9 cellular contexts compared by ENCODE assay signal in genomic region chr6:11363881-11364576, GRCh38.
DNase-seq lines count a peak whose midpoint lies in the region; ATAC-seq and TF ChIP-seq lines count a peak whose summit lies in the region.
"Had no signal": no experiment of that assay in that cellular context is flagged by ENCODE, and none has a peak within 500 bp of the region (broad histone marks: within the 10 kb centered on the region; RNA-seq: fewer than 3 reads in every experiment).

No MANE protein-coding gene starts in this region.

- H3K4me3 ChIP-seq in left ventricle myocardium inferior (no peak overlapping the region), mammary epithelial cell (replicated peaks in 1 of 3; ENCODE audit: insufficient read depth in 1 of 3, low read depth in 2 of 3, low read length in 3 of 3) (no peak overlapping the region), skeletal muscle tissue (ENCODE audit: low read length in 3 of 3) (no peak overlapping the region), uterus (no peak overlapping the region)

- CTCF ChIA-PET in mammary epithelial cell (lab: Charles Lee; ENCODE audit: low non-redundant PET) = interaction anchor here (0.6 kb wide), 1 partner anchor 133 kb away, joined by 4 read pairs; no protein-coding TSS in a partner anchor

- DNase-seq in left ventricle myocardium inferior = no peak
- DNase-seq in left cardiac atrium = no peak
- DNase-seq in mammary epithelial cell = peak; percentile 94
- no peak for DNase-seq in uterus
- no peak for DNase-seq in putamen (ENCODE audit: low spot score)
- no peak for DNase-seq in hypothalamus (lab: John Stamatoyannopoulos, UW)
- DNase-seq in DMS53 treated with DMSO at 0.1 percent for 48 hours (lab: John Stamatoyannopoulos, UW; ENCODE audit: unreplicated experiment) = no peak
- DNase-seq: C1 segment of cervical spinal cord had no signal

- H3K79me2 ChIP-seq in mammary epithelial cell (ENCODE audit: insufficient read depth, low read length) = no peaks in the 10 kb centered on the region

- in situ Hi-C loops in mammary epithelial cell (cut with MboI; ENCODE audit: low sequenced_read_pairs in 2 of 2) = no loop called here

- BruUV-seq in mammary epithelial cell (replicated peaks; lab: Mats Ljungman, UMichigan) = TSS peak; percentile 87

- H3K9me3 ChIP-seq in left ventricle myocardium inferior (replicated peaks) (no peaks in the 10 kb centered on the region), mammary epithelial cell (replicated peaks; ENCODE audit: insufficient read depth, low read length) (no peaks in the 10 kb centered on the region), skeletal muscle tissue (ENCODE audit: control insufficient read depth in 3 of 3, low read length in 3 of 3) (no peaks in the 10 kb centered on the region), uterus (no peaks in the 10 kb centered on the region)

- H3K36me3 ChIP-seq in left ventricle myocardium inferior = no peaks in the 10 kb centered on the region
- no peaks in the 10 kb centered on the region for H3K36me3 ChIP-seq in mammary epithelial cell (ENCODE audit: insufficient read depth, low read length)
- no peaks in the 10 kb centered on the region for H3K36me3 ChIP-seq in skeletal muscle tissue (ENCODE audit: control insufficient read depth in 3 of 3, insufficient read depth in 3 of 3, low read length in 3 of 3)
- H3K36me3 ChIP-seq in uterus = no peaks in the 10 kb centered on the region

- H2AFZ ChIP-seq in mammary epithelial cell (ENCODE audit: low read depth, low read length) = no peak overlapping the region

- H3K27ac ChIP-seq in left ventricle myocardium inferior (replicated peaks) (peak overlapping the region; percentile 88), mammary epithelial cell (ENCODE audit: insufficient read depth, low read depth, low read length) (peak overlapping the region; percentile 55), skeletal muscle tissue (ENCODE audit: low read depth, low read length) (peak overlapping the region; percentile 37), uterus (peak overlapping the region; percentile 90 to 95)

- TF ChIP-seq POLR2A in uterus (IDR thresholded peaks at IDR 0.05) = no peak

- H3K9ac ChIP-seq in mammary epithelial cell (ENCODE audit: insufficient read depth, low read length) (no peak overlapping the region), skeletal muscle tissue (ENCODE audit: low read depth in 1 of 3, low read length in 3 of 3) (no peak overlapping the region)

- TF ChIP-seq CTCF in left ventricle myocardium inferior (IDR thresholded peaks at IDR 0.05; ENCODE audit: borderline replicate concordance) (no peak), mammary epithelial cell (conservative IDR thresholded peaks at IDR 0.05 in 1 of 2, IDR thresholded peaks at IDR 0.05 in 1 of 2; ENCODE audit: extremely low read depth in 1 of 2, insufficient read depth in 1 of 2, low read depth in 1 of 2, low read length in 2 of 2) (no peak), uterus (IDR thresholded peaks at IDR 0.05) (no peak)

- dilution Hi-C loops in mammary epithelial cell (cut with HindIII; ENCODE audit: low sequenced_read_pairs) = no loop called here

- no peaks in the 10 kb centered on the region for H4K20me1 ChIP-seq in mammary epithelial cell (ENCODE audit: insufficient read depth, low read length)

- no peak overlapping the region for H3K4me2 ChIP-seq in mammary epithelial cell (ENCODE audit: insufficient read depth, low read depth, low read length)

- ATAC-seq in left cardiac atrium = no peak

- H3K27me3 ChIP-seq in left ventricle myocardium inferior (ENCODE audit: low read depth) (no peaks in the 10 kb centered on the region), mammary epithelial cell (ENCODE audit: insufficient read depth, low read length) (no peaks in the 10 kb centered on the region), skeletal muscle tissue (ENCODE audit: control insufficient read depth in 3 of 3, insufficient read depth in 3 of 3, low read length in 3 of 3) (no peaks in the 10 kb centered on the region), uterus (no peaks in the 10 kb centered on the region)

- intact Hi-C loops in left ventricle myocardium inferior (cut with micrococcal nuclease) (no loop called here), left cardiac atrium (cut with DNase I) (loop anchor here (10.0 kb wide), 2 partner anchors 51 to 129 kb away; partner anchors contain the start of gene NEDD9 (in 1 of the 2)), mammary epithelial cell (cut with micrococcal nuclease) (loop anchor here (2.0 kb wide), 1 partner anchor 19 kb away; no protein-coding TSS in a partner anchor), uterus (cut with DNase I; ENCODE audit: low total_unique reads) (no loop called here)

- WGBS in mammary epithelial cell (ENCODE audit: low coverage, missing lambda C conversion rate) = 21% methylated on average over 2 of the region's 2 CpGs

- H3K4me1 ChIP-seq in left ventricle myocardium inferior = peaks cover 46% of the 10 kb centered on the region
- H3K4me1 ChIP-seq in mammary epithelial cell (ENCODE audit: insufficient read depth, low read length) = peaks cover 52% of the 10 kb centered on the region
- peaks cover 2 to 11% (median 7%) of the 10 kb centered on the region in 3 donors for H3K4me1 ChIP-seq in skeletal muscle tissue (ENCODE audit: control insufficient read depth in 3 of 3, insufficient read depth in 3 of 3, low read length in 3 of 3)
- H3K4me1 ChIP-seq in uterus = peaks cover 0 to 8% of the 10 kb centered on the region in 2 donors

Comparison
In these comparisons a context has a peak if more than half of its experiments do, and no peak if none do; other contexts are left out.
1. intact Hi-C loops: an anchor here in left cardiac atrium (10.0 kb wide) and mammary epithelial cell (2.0 kb wide); none called in left ventricle myocardium inferior and uterus.
2. H3K27ac ChIP-seq: peak in every context shown above with its lines; median percentile 92 in uterus; 88 in left ventricle myocardium inferior; 55 in mammary epithelial cell; 37 in skeletal muscle tissue.